ENCODE assay signal across 8 cellular contexts in genomic region chr11:71787014-71787823, GRCh38. TPM values are rescaled to one million over a fixed set of nuclear protein-coding genes. Genes with fewer than 3 reads are reported as not detected.
DNase-seq lines count a peak whose midpoint lies in the region; ATAC-seq, FAIRE-seq and TF ChIP-seq lines count a peak whose summit lies in the region.

No MANE protein-coding gene starts in this region.

- H3K36me3 ChIP-seq in right atrium auricular region, result no peaks in the 10 kb centered on the region
- no peaks in the 10 kb centered on the region for H3K36me3 ChIP-seq in psoas muscle (ENCODE audit: insufficient read depth in 1 of 2, low read depth in 1 of 2)

- intact Hi-C loops in psoas muscle (cut with DNase I), result no loop called here

- 0 to 1% (median 0%) methylated on average over 18 to 62 of the region's 67 CpGs for WGBS in psoas muscle, 3 donors

- H3K4me1 ChIP-seq in right atrium auricular region (peaks cover 0 to 10% of the 10 kb centered on the region in 2 donors), psoas muscle (no peaks in the 10 kb centered on the region)

- H3K9me3 ChIP-seq in right atrium auricular region (no peaks in the 10 kb centered on the region), psoas muscle (no peaks in the 10 kb centered on the region)

- ATAC-seq in HG02840 (IDR thresholded peaks at IDR 0.05; ENCODE audit: low FRiP score, unreplicated experiment), result peak; percentile 99
- ATAC-seq in psoas muscle, result peak; percentile 99 to 100 (median 100)

- peak overlapping the region; percentile 51 to 75 for H3K4me3 ChIP-seq in right atrium auricular region
- H3K4me3 ChIP-seq in psoas muscle, result peak overlapping the region; percentile 64

- FAIRE-seq in urothelium cell line (lab: Jason Lieb, UNC), result no peak

- H3K27ac ChIP-seq in right atrium auricular region (peak overlapping the region; percentile 82 to 86), psoas muscle (peak overlapping the region; percentile 68)

- in situ Hi-C loops in GM13976 (cut with MboI; ENCODE audit: low sequenced_read_pairs, unreplicated experiment), result no loop called here

- H3K27me3 ChIP-seq in right atrium auricular region (no peaks in the 10 kb centered on the region), psoas muscle (ENCODE audit: insufficient read depth in 3 of 3, low read length in 2 of 3) (no peaks in the 10 kb centered on the region)

- DNase-seq in GM13976 (ENCODE audit: low spot score) (peak; percentile 92), NCI-H1436 treated with DMSO at 0.1 percent for 48 hours (lab: John Stamatoyannopoulos, UW) (peak; percentile 82), T-helper 1 cell (peak; percentile 97 to 99 (median 97)), amygdala (lab: John Stamatoyannopoulos, UW) (peak in 55 of 56 donors; percentile 65 to 99 (median 94)), right atrium auricular region (ENCODE audit: low spot score) (peak; percentile 99), psoas muscle (peak; percentile 100), urothelium cell line (ENCODE audit: low spot score) (peak; percentile 89)

- TF ChIP-seq CTCF in GM13976 (IDR thresholded peaks at IDR 0.05; ENCODE audit: borderline replicate concordance, control extremely low read depth, extremely low read depth, insufficient read depth, missing control alignments) (no peak), right atrium auricular region (IDR thresholded peaks at IDR 0.05) (no peak), psoas muscle (IDR thresholded peaks at IDR 0.05) (no peak)

RNA-seq across cellular contexts. Expression of gene DEFB108B, which starts 45.8 kb away (rescaled TPM):
- total RNA-seq in right atrium auricular region (not detected), psoas muscle (not detected)
- not detected for polyA plus RNA-seq in psoas muscle

Comparison
In these comparisons a context has a peak if more than half of its experiments do, and no peak if none do; other contexts are left out.
1. Peak in every context shown above with its lines: DNase-seq, ATAC-seq, H3K4me3 ChIP-seq and H3K27ac ChIP-seq.